Comparison of ENCODE assay signal across 3 cellular contexts in genomic region chr2:156769802-156770201, GRCh38.
TF ChIP-seq lines count a peak whose summit lies in the region.

No MANE protein-coding gene starts in this region.

TF ChIP-seq in HepG2, 621 proteins besides CTCF, POLR2A, EP300 and RAD21:
- TF ChIP-seq ZNF160 (CRISPR knock-in tag; IDR thresholded peaks at IDR 0.05) (0 out of 2 replicates have a peak, but pooled peaks have one; percentile 45), BCL3 (CRISPR knock-in tag; IDR thresholded peaks at IDR 0.05) (no peak)

TF ChIP-seq in HCT116, 20 proteins besides CTCF, POLR2A, EP300 and RAD21:
- TF ChIP-seq EZH2phosphoT487 (IDR thresholded peaks at IDR 0.05; ENCODE audit: borderline replicate concordance) (no peak), CEBPB (IDR thresholded peaks at IDR 0.05; ENCODE audit: low read depth) (no peak), JUND (IDR thresholded peaks at IDR 0.05) (no peak), TCF7L2 (IDR thresholded peaks at IDR 0.05; ENCODE audit: borderline replicate concordance, extremely low read depth, insufficient read depth, insufficient read length) (no peak), MAX (IDR thresholded peaks at IDR 0.05) (no peak), REST (IDR thresholded peaks at IDR 0.05; ENCODE audit: low read depth) (no peak), ELF1 (IDR thresholded peaks at IDR 0.05; ENCODE audit: borderline replicate concordance, low read depth) (no peak), ATF3 (IDR thresholded peaks at IDR 0.05) (no peak), CBX3 (IDR thresholded peaks at IDR 0.05; ENCODE audit: low read depth) (no peak), YY1 (IDR thresholded peaks at IDR 0.05; ENCODE audit: extremely low read depth, insufficient replicate concordance, low read depth, low read length) (no peak)

TF ChIP-seq in HEK293, 187 proteins besides CTCF, POLR2A, EP300 and RAD21:
- TF ChIP-seq ZNF2 (tag by site-specific recombination; IDR thresholded peaks at IDR 0.05) (no peak), SETDB1 (IDR thresholded peaks at IDR 0.05; ENCODE audit: insufficient read length, low read length) (peak; percentile 60)
TF ChIP-seq in HEK293: peak in this region for 1.
